ENCODE assay signal across 26 cellular contexts in genomic region chr2:190446193-190446592, GRCh38. TPM values are rescaled to one million over a fixed set of nuclear protein-coding genes. Genes with fewer than 3 reads are reported as not detected.
DNase-seq lines count a peak whose midpoint lies in the region; ATAC-seq and TF ChIP-seq lines count a peak whose summit lies in the region.
"Had no signal": no experiment of that assay in that cellular context is flagged by ENCODE, and none has a peak within 500 bp of the region (broad histone marks: within the 10 kb centered on the region; RNA-seq: fewer than 3 reads in every experiment).

No MANE protein-coding gene starts in this region.

- H3K4me1 ChIP-seq in breast epithelium = no peaks in the 10 kb centered on the region
- H3K4me1 ChIP-seq in esophagus muscularis mucosa = peaks cover 41 to 69% (median 63%) of the 10 kb centered on the region in 4 donors
- H3K4me1 ChIP-seq: uterus had no signal

- no TSS peak for BruUV-seq in MCF 10A (replicated peaks; lab: Mats Ljungman, UMichigan)

- TF ChIP-seq CTCF in breast epithelium (IDR thresholded peaks at IDR 0.05) (no peak), MCF 10A (IDR thresholded peaks at IDR 0.05; ENCODE audit: unreplicated experiment) (no peak), esophagus muscularis mucosa (IDR thresholded peaks at IDR 0.05) (no peak)

- peak overlapping the region; percentile 60 to 62 for H3K27ac ChIP-seq in breast epithelium
- peak overlapping the region in 3 of 4 donors; percentile 32 to 56 (median 44) for H3K27ac ChIP-seq in esophagus muscularis mucosa (replicated peaks in 1 of 4)
- H3K27ac ChIP-seq in temporal lobe (ENCODE audit: low read depth, low read length) = peak overlapping the region; percentile 94
- H3K27ac ChIP-seq: body of pancreas, SK-N-MC, thoracic aorta had no signal

- DNase-seq in breast epithelium (ENCODE audit: low spot score in 2 of 2) (no peak), MCF 10A (ENCODE audit: unreplicated experiment) (no peak), esophagus muscularis mucosa (ENCODE audit: extremely low spot score) (no peak), pons (ENCODE audit: low spot score) (peak; percentile 35)
- DNase-seq in activated naive CD4-positive, alpha-beta T cell treated with anti-CD3 and anti-CD28 coated beads for 36 hours = no peak
- DNase-seq in stimulated activated naive CD4-positive, alpha-beta T cell (lab: John Stamatoyannopoulos, UW) = no peak
- DNase-seq: activated CD8-positive, alpha-beta memory T cell treated with anti-CD3 and anti-CD28 coated beads, Interleukin-2, amount 10 ng/mL, durations not matched to agents 7 days and 5 days; activated gamma-delta T cell treated with Interleukin-2 at 50 U/mL for 16 hours; activated T-cell treated with anti-CD3 and anti-CD28 coated beads, Interleukin-2, amount 50 U/mL, for 4 hours; body of pancreas; KBM-7; mesenchymal stem cell; NCI-H1105 treated with DMSO at 0.1 percent for 48 hours; NCI-H187 treated with DMSO at 0.1 percent for 48 hours; NCI-H2171 treated with DMSO at 0.1 percent for 48 hours; NCI-H510A treated with DMSO at 0.1 percent for 48 hours; PC-3; stimulated activated CD4-positive, alpha-beta T cell treated with anti-CD3 and anti-CD28 coated beads, Interleukin-15, amount 100 ng/mL, for 24 hours; stimulated activated CD4-positive, alpha-beta T cell treated with anti-CD3 and anti-CD28 coated beads, Interleukin-4, amount 100 ng/mL, for 4 hours; T-helper 1 cell; uterus had no signal

- H3K36me3 ChIP-seq in breast epithelium (no peaks in the 10 kb centered on the region), esophagus muscularis mucosa (no peaks in the 10 kb centered on the region)
- H3K36me3 ChIP-seq: thoracic aorta, uterus had no signal

- intact Hi-C loops in breast epithelium (cut with DNase I; ENCODE audit: low total_unique reads) = no loop called here
- intact Hi-C loops in MCF 10A (cut with micrococcal nuclease) = no loop called here
- intact Hi-C loops in esophagus muscularis mucosa (cut with DNase I) = no loop called here
- intact Hi-C loops in activated naive CD4-positive, alpha-beta T cell treated with anti-CD3 and anti-CD28 coated beads for 36 hours (cut with micrococcal nuclease) = no loop called here

- H3K9me3 ChIP-seq in breast epithelium (no peaks in the 10 kb centered on the region), esophagus muscularis mucosa (no peaks in the 10 kb centered on the region)
- H3K9me3 ChIP-seq: body of pancreas, thoracic aorta, uterus had no signal

- H3K9me3 Mint-ChIP-seq in MCF 10A (ENCODE audit: unreplicated experiment) = no peaks in the 10 kb centered on the region
- H3K9me3 Mint-ChIP-seq in activated naive CD4-positive, alpha-beta T cell treated with anti-CD3 and anti-CD28 coated beads for 36 hours = no peaks in the 10 kb centered on the region
- H3K9me3 Mint-ChIP-seq: activated T-cell treated with anti-CD3 and anti-CD28 coated beads, Interleukin-2, amount 50 U/mL, for 4 hours had no signal

- peaks cover 6% of the 10 kb centered on the region for H3K36me3 Mint-ChIP-seq in MCF 10A (ENCODE audit: insufficient read depth, unreplicated experiment)
- H3K36me3 Mint-ChIP-seq in activated naive CD4-positive, alpha-beta T cell treated with anti-CD3 and anti-CD28 coated beads for 36 hours (ENCODE audit: low read depth) = peaks cover 7% of the 10 kb centered on the region

- TF ChIP-seq POLR2A in breast epithelium (IDR thresholded peaks at IDR 0.05) = no peak
- no peak for TF ChIP-seq POLR2A in esophagus muscularis mucosa (IDR thresholded peaks at IDR 0.05; ENCODE audit: low read depth)

- no peak overlapping the region for H3K4me3 Mint-ChIP-seq in MCF 10A (ENCODE audit: unreplicated experiment)
- no peak overlapping the region for H3K4me3 Mint-ChIP-seq in activated naive CD4-positive, alpha-beta T cell treated with anti-CD3 and anti-CD28 coated beads for 36 hours
- H3K4me3 Mint-ChIP-seq: activated CD8-positive, alpha-beta memory T cell treated with anti-CD3 and anti-CD28 coated beads, Interleukin-2, amount 10 ng/mL, durations not matched to agents 7 days and 5 days; activated T-cell treated with anti-CD3 and anti-CD28 coated beads, Interleukin-2, amount 50 U/mL, for 4 hours had no signal

- 61% methylated on average over 2 of the region's 2 CpGs for WGBS in esophagus muscularis mucosa

- H3K4me1 Mint-ChIP-seq in MCF 10A (ENCODE audit: insufficient read depth, unreplicated experiment) = peaks cover 5% of the 10 kb centered on the region
- peaks cover 52% of the 10 kb centered on the region for H3K4me1 Mint-ChIP-seq in activated naive CD4-positive, alpha-beta T cell treated with anti-CD3 and anti-CD28 coated beads for 36 hours (ENCODE audit: low read depth)

- H3K4me3 ChIP-seq in breast epithelium = no peak overlapping the region
- H3K4me3 ChIP-seq in esophagus muscularis mucosa = no peak overlapping the region
- H3K4me3 ChIP-seq: body of pancreas, SK-N-MC, thoracic aorta, uterus had no signal

- no peak for TF ChIP-seq EP300 in esophagus muscularis mucosa (IDR thresholded peaks at IDR 0.05)

- ATAC-seq in GM21367 (IDR thresholded peaks at IDR 0.05; ENCODE audit: unreplicated experiment) = no peak
- ATAC-seq: activated CD8-positive, alpha-beta memory T cell treated with anti-CD3 and anti-CD28 coated beads, Interleukin-2, amount 10 ng/mL, durations not matched to agents 7 days and 5 days; activated T-cell treated with anti-CD3 and anti-CD28 coated beads, Interleukin-2, amount 50 U/mL, for 4 hours; body of pancreas; PC-3 had no signal

- POLR2A ChIA-PET in MCF 10A (lab: Yijun Ruan, JAX) = interaction anchor here (0.7 to 1.8 kb wide), 2 partner anchors 17 to 784 kb away, joined by 3 to 5 read pairs; no protein-coding TSS in a partner anchor

- H3K27ac Mint-ChIP-seq in MCF 10A (ENCODE audit: low read depth, unreplicated experiment) = no peak overlapping the region
- H3K27ac Mint-ChIP-seq in activated naive CD4-positive, alpha-beta T cell treated with anti-CD3 and anti-CD28 coated beads for 36 hours = no peak overlapping the region
- H3K27ac Mint-ChIP-seq: activated CD8-positive, alpha-beta memory T cell treated with anti-CD3 and anti-CD28 coated beads, Interleukin-2, amount 10 ng/mL, durations not matched to agents 7 days and 5 days; progenitor cell of endocrine pancreas had no signal

- H3K27me3 Mint-ChIP-seq in MCF 10A (ENCODE audit: insufficient read depth, unreplicated experiment) = no peaks in the 10 kb centered on the region
- H3K27me3 Mint-ChIP-seq in activated naive CD4-positive, alpha-beta T cell treated with anti-CD3 and anti-CD28 coated beads for 36 hours (ENCODE audit: low read depth) = no peaks in the 10 kb centered on the region
- H3K27me3 Mint-ChIP-seq: activated CD8-positive, alpha-beta memory T cell treated with anti-CD3 and anti-CD28 coated beads, Interleukin-2, amount 10 ng/mL, durations not matched to agents 7 days and 5 days; progenitor cell of endocrine pancreas had no signal

- H3K27me3 ChIP-seq in breast epithelium (no peaks in the 10 kb centered on the region), esophagus muscularis mucosa (no peaks in the 10 kb centered on the region)
- H3K27me3 ChIP-seq: body of pancreas, uterus had no signal

- CTCF ChIA-PET in MCF 10A (lab: Yijun Ruan, JAX) = interaction anchor here (0.8 kb wide), 1 partner anchor 22 kb away, joined by 3 read pairs; no protein-coding TSS in a partner anchor
- CTCF ChIA-PET in activated naive CD4-positive, alpha-beta T cell treated with anti-CD3 and anti-CD28 coated beads for 36 hours (lab: Charles Lee) = interaction anchor here (0.7 kb wide), 1 partner anchor 12 kb away, joined by 3 read pairs; no protein-coding TSS in a partner anchor

RNA-seq across cellular contexts. Expression of gene MFSD6, which starts 38.0 kb away (rescaled TPM):
- total RNA-seq in breast epithelium (100 to 1,000 TPM in 1 of 3 donors, 10 to 100 TPM in 2; 52.0 to 180 (median 92.4) TPM), MCF 10A (2022) (19.7 and 29.0 TPM in 2 replicates), esophagus muscularis mucosa (100 to 1,000 TPM; 145 to 180 (median 163) TPM), temporal lobe (33.4 TPM)
- 10 to 100 TPM; 21.0 to 21.6 TPM for total RNA-seq in activated naive CD4-positive, alpha-beta T cell treated with anti-CD3 and anti-CD28 coated beads for 36 hours

Comparison
In these comparisons a context has a peak if more than half of its experiments do, and no peak if none do; other contexts are left out.
1. H3K27ac ChIP-seq: peak in every context shown above with its lines; median percentile 94 in temporal lobe; 61 in breast epithelium; 44 in esophagus muscularis mucosa.